ENCODE assay signal across 1 cellular context in the genomic region with DNA sequence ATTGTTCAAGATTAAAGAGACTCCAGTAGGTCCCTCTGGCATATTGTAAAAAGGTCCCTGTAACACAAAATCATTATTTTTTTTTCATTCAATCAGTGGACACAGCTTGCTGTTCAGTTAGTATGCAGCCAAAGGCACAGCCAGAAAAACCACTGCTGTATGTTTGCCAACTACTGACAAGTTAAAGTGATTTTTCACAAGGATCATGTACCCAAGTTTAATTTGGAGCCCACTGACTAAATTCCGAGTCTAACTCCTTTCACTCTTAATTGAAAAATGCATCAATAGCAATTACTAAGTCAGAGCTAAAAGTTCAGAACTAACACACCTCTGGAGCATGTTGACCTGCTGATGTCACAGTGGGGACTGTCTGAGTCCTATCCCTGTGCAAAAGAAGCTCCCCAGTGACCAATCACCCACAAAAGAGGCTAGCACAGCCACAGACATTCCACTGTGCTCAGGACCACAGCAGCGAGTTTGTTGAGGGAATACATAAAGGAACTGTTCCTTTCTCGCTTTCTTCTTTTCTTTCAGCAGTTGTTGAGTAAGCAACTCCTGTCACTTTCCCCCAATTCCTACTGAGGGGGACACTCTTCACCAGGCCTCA.
TF ChIP-seq lines count a peak whose summit lies in the region.

No MANE protein-coding gene starts in this region.

TF ChIP-seq in HepG2, 621 proteins besides CTCF, POLR2A, EP300 and RAD21 (continued from another document):
- TF ChIP-seq, protein P1, sequence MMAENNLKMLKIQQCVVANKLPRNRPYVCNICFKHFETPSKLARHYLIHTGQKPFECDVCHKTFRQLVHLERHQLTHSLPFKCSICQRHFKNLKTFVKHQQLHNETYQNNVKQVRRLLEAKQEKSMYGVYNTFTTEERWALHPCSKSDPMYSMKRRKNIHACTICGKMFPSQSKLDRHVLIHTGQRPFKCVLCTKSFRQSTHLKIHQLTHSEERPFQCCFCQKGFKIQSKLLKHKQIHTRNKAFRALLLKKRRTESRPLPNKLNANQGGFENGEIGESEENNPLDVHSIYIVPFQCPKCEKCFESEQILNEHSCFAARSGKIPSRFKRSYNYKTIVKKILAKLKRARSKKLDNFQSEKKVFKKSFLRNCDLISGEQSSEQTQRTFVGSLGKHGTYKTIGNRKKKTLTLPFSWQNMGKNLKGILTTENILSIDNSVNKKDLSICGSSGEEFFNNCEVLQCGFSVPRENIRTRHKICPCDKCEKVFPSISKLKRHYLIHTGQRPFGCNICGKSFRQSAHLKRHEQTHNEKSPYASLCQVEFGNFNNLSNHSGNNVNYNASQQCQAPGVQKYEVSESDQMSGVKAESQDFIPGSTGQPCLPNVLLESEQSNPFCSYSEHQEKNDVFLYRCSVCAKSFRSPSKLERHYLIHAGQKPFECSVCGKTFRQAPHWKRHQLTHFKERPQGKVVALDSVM (CRISPR knock-in tag; IDR thresholded peaks at IDR 0.05) = no peak
- TF ChIP-seq, protein P2, sequence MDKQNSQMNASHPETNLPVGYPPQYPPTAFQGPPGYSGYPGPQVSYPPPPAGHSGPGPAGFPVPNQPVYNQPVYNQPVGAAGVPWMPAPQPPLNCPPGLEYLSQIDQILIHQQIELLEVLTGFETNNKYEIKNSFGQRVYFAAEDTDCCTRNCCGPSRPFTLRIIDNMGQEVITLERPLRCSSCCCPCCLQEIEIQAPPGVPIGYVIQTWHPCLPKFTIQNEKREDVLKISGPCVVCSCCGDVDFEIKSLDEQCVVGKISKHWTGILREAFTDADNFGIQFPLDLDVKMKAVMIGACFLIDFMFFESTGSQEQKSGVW (CRISPR knock-in tag; IDR thresholded peaks at IDR 0.05; ENCODE audit: borderline replicate concordance) = no peak
- TF ChIP-seq ZNF296 (CRISPR knock-in tag; conservative IDR thresholded peaks at IDR 0.05) (no peak), MTA3 (CRISPR knock-in tag; IDR thresholded peaks at IDR 0.05) (no peak), ZNF331 (CRISPR knock-in tag; IDR thresholded peaks at IDR 0.05) (no peak), EZH2 (conservative IDR thresholded peaks at IDR 0.05; ENCODE audit: low read depth, low read length) (no peak), KDM1A (CRISPR knock-in tag; IDR thresholded peaks at IDR 0.05) (no peak), ZNF382 (CRISPR knock-in tag; IDR thresholded peaks at IDR 0.05; ENCODE audit: borderline replicate concordance) (no peak), ZNF264 (CRISPR knock-in tag; IDR thresholded peaks at IDR 0.05) (no peak), ZNF547 (CRISPR knock-in tag; IDR thresholded peaks at IDR 0.05) (no peak)
- TF ChIP-seq, protein P3, sequence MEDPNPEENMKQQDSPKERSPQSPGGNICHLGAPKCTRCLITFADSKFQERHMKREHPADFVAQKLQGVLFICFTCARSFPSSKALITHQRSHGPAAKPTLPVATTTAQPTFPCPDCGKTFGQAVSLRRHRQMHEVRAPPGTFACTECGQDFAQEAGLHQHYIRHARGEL (CRISPR knock-in tag; IDR thresholded peaks at IDR 0.05) = no peak
